1 cellular context compared by ENCODE assay signal in genomic region chr3:33392703-33393125, GRCh38.
TF ChIP-seq lines count a peak whose summit lies in the region.

No MANE protein-coding gene starts in this region.

TF ChIP-seq in endothelial cell of umbilical vein, 7 proteins besides CTCF, POLR2A, EP300 and RAD21 (continued from another document):
- TF ChIP-seq JUN (IDR thresholded peaks at IDR 0.05; ENCODE audit: borderline replicate concordance, insufficient read depth, insufficient read length, low read depth) (peak; percentile 85), MYC (IDR thresholded peaks at IDR 0.05; ENCODE audit: low read depth, low read length) (no peak), FOS (IDR thresholded peaks at IDR 0.05; ENCODE audit: borderline replicate concordance, insufficient read depth, low read length) (peak; percentile 95), GATA2 (IDR thresholded peaks at IDR 0.05; ENCODE audit: insufficient read depth, insufficient read length, low read depth, low read length) (no peak), POLR2AphosphoS5 (IDR thresholded peaks at IDR 0.05; ENCODE audit: insufficient read depth, low read depth, low read length) (peak; percentile 13)
